1 cellular context compared by ENCODE assay signal in genomic region chr6:4575724-4576123, GRCh38.
TF ChIP-seq lines count a peak whose summit lies in the region.

No MANE protein-coding gene starts in this region.

TF ChIP-seq in HEK293, 187 proteins besides CTCF, POLR2A, EP300 and RAD21 (continued from another document):
- TF ChIP-seq ZNF449 (tag by site-specific recombination; IDR thresholded peaks at IDR 0.05) = 0 out of 2 replicates have a peak, but pooled peaks have one; percentile 35
- TF ChIP-seq ZNF792 (tag by site-specific recombination; IDR thresholded peaks at IDR 0.05) = no peak
- TF ChIP-seq ZNF624 (tag by site-specific recombination; IDR thresholded peaks at IDR 0.05) = no peak
- TF ChIP-seq ZNF280C (tag by site-specific recombination; IDR thresholded peaks at IDR 0.05) = no peak
- no peak for TF ChIP-seq ZBTB21 (tag by site-specific recombination; IDR thresholded peaks at IDR 0.05)
- TF ChIP-seq SALL2 (tag by site-specific recombination; IDR thresholded peaks at IDR 0.05; ENCODE audit: borderline replicate concordance) = no peak
- peak; percentile 27; the same call in 1 of the 2 replicates for TF ChIP-seq ZFHX2 (tag by site-specific recombination; conservative IDR thresholded peaks at IDR 0.05)
- no peak for TF ChIP-seq ZNF513 (tag by site-specific recombination; IDR thresholded peaks at IDR 0.05)
